8 cellular contexts compared by ENCODE assay signal in genomic region chr2:64142817-64143153, GRCh38. TPM values are rescaled to one million over a fixed set of nuclear protein-coding genes. Genes with fewer than 3 reads are reported as not detected.
DNase-seq lines count a peak whose midpoint lies in the region; ATAC-seq and TF ChIP-seq lines count a peak whose summit lies in the region.

No MANE protein-coding gene starts in this region.

- H3K9me3 ChIP-seq in RWPE2 (ENCODE audit: severe bottlenecking) (no peaks in the 10 kb centered on the region), fibroblast of lung (ENCODE audit: control insufficient read depth, insufficient read depth, low read depth, low read length) (no peaks in the 10 kb centered on the region), sigmoid colon (no peaks in the 10 kb centered on the region)

- TF ChIP-seq EP300 in sigmoid colon (IDR thresholded peaks at IDR 0.05): no peak

- H3K4me3 ChIP-seq in RWPE2 (ENCODE audit: severe bottlenecking) (peak overlapping the region; percentile 91), fibroblast of lung (replicated peaks in 1 of 4; ENCODE audit: control extremely low read depth in 1 of 4, insufficient read depth in 1 of 4, low read depth in 3 of 4, low read length in 4 of 4) (peak overlapping the region; percentile 69 to 98 (median 82)), sigmoid colon (peak overlapping the region; percentile 78 to 99 (median 92))

- no peak for ATAC-seq in RWPE2 (ENCODE audit: low read depth)
- no peak for ATAC-seq in GM19324 (IDR thresholded peaks at IDR 0.05; ENCODE audit: low FRiP score, unreplicated experiment)
- no peak for ATAC-seq in omental fat pad (ENCODE audit: low FRiP score)

- DNase-seq in GM13977 (ENCODE audit: low spot score) (peak; percentile 12), RWPE2 (ENCODE audit: low spot score) (no peak), fibroblast of lung (ENCODE audit: low read depth in 2 of 2) (peak in 1 of 2 donors; percentile 43), sigmoid colon (no peak), NAMALWA (ENCODE audit: low spot score) (no peak), omental fat pad (ENCODE audit: low spot score) (no peak), middle frontal gyrus (ENCODE audit: extremely low spot score, low spot score) (no peak)

- H4K20me1 ChIP-seq in fibroblast of lung (ENCODE audit: control insufficient read depth, extremely low read depth, insufficient read depth, low read length): no peaks in the 10 kb centered on the region

- no peaks in the 10 kb centered on the region for H3K27me3 ChIP-seq in RWPE2 (ENCODE audit: insufficient read depth, poor library complexity, severe bottlenecking)
- no peaks in the 10 kb centered on the region for H3K27me3 ChIP-seq in fibroblast of lung (ENCODE audit: control insufficient read depth, insufficient read depth, low read length)
- H3K27me3 ChIP-seq in sigmoid colon: no peaks in the 10 kb centered on the region

- TF ChIP-seq POLR2A in sigmoid colon (IDR thresholded peaks at IDR 0.05): no peak

- TF ChIP-seq CTCF in GM13977 (IDR thresholded peaks at IDR 0.05; ENCODE audit: extremely low read depth, insufficient read depth, missing control alignments): no peak
- TF ChIP-seq CTCF in RWPE2 (IDR thresholded peaks at IDR 0.05; ENCODE audit: poor library complexity, severe bottlenecking): no peak
- TF ChIP-seq CTCF in fibroblast of lung (conservative IDR thresholded peaks at IDR 0.05 in 1 of 2, IDR thresholded peaks at IDR 0.05 in 1 of 2; ENCODE audit: low read depth in 1 of 2, low read length in 2 of 2): no peak
- no peak for TF ChIP-seq CTCF in sigmoid colon (IDR thresholded peaks at IDR 0.05)
- no peak for TF ChIP-seq CTCF in omental fat pad (IDR thresholded peaks at IDR 0.05)

- H3K4me1 ChIP-seq in RWPE2 (ENCODE audit: insufficient read depth, poor library complexity, severe bottlenecking): peaks cover 25% of the 10 kb centered on the region
- peaks cover 5% of the 10 kb centered on the region for H3K4me1 ChIP-seq in fibroblast of lung (ENCODE audit: control insufficient read depth, extremely low read depth, insufficient read depth, low read length)
- peaks cover 0 to 46% (median 35%) of the 10 kb centered on the region in 4 donors for H3K4me1 ChIP-seq in sigmoid colon

- in situ Hi-C loops in GM13977 (cut with MboI; ENCODE audit: low pct_unique_long_range_greater_than_20kb, low sequenced_read_pairs, unreplicated experiment): no loop called here

- no peaks in the 10 kb centered on the region for H3K36me3 ChIP-seq in RWPE2 (ENCODE audit: low read depth)
- H3K36me3 ChIP-seq in fibroblast of lung (ENCODE audit: control insufficient read depth, insufficient read depth, low read length): no peaks in the 10 kb centered on the region
- H3K36me3 ChIP-seq in sigmoid colon: no peaks in the 10 kb centered on the region

- peak overlapping the region; percentile 94 for H3K4me2 ChIP-seq in fibroblast of lung (ENCODE audit: extremely low read depth, insufficient read depth, low read length)

- WGBS in sigmoid colon, 2 donors: 1 to 7% methylated on average over 3 of the region's 3 CpGs

- intact Hi-C loops in sigmoid colon (cut with DNase I): loop anchor here (2.0 to 5.0 kb wide), 6 partner anchors 86 to 185 kb away; no protein-coding TSS in a partner anchor

- peak overlapping the region; percentile 87 for H3K9ac ChIP-seq in fibroblast of lung (ENCODE audit: insufficient read depth, low read length)

- peaks cover 43% of the 10 kb centered on the region for H3K79me2 ChIP-seq in fibroblast of lung (ENCODE audit: control insufficient read depth, insufficient read depth, low read length)

- H3K27ac ChIP-seq in RWPE2 (ENCODE audit: poor library complexity, severe bottlenecking) (peak overlapping the region; percentile 69), fibroblast of lung (ENCODE audit: insufficient read depth, low read length) (peak overlapping the region; percentile 69), sigmoid colon (peak overlapping the region; percentile 97 to 99 (median 98))

- H2AFZ ChIP-seq in fibroblast of lung (ENCODE audit: low read length): peak overlapping the region; percentile 58

RNA-seq across cellular contexts. Expression of gene PELI1, which starts 1.4 kb away (rescaled TPM):
- total RNA-seq in fibroblast of lung (5.9 and 7.4 TPM in 2 replicates), sigmoid colon (10 to 100 TPM; 22.0 to 30.8 (median 24.9) TPM), omental fat pad (10 to 100 TPM; 21.7 to 56.7 (median 34.3) TPM)
- polyA plus RNA-seq in fibroblast of lung (3.6 and 7.7 TPM in 2 replicates), sigmoid colon (10 to 100 TPM; 18.6 to 30.5 (median 21.5) TPM)
- 1.8 and 3.5 TPM in 2 replicates for polyA plus RNA-seq in fibroblast of lung (2012)
- 0.67 and 1.6 TPM in 2 replicates for polyA minus RNA-seq in fibroblast of lung (ENCODE audit: low replicate concordance)
